1 cellular context compared by ENCODE assay signal in the genomic region with DNA sequence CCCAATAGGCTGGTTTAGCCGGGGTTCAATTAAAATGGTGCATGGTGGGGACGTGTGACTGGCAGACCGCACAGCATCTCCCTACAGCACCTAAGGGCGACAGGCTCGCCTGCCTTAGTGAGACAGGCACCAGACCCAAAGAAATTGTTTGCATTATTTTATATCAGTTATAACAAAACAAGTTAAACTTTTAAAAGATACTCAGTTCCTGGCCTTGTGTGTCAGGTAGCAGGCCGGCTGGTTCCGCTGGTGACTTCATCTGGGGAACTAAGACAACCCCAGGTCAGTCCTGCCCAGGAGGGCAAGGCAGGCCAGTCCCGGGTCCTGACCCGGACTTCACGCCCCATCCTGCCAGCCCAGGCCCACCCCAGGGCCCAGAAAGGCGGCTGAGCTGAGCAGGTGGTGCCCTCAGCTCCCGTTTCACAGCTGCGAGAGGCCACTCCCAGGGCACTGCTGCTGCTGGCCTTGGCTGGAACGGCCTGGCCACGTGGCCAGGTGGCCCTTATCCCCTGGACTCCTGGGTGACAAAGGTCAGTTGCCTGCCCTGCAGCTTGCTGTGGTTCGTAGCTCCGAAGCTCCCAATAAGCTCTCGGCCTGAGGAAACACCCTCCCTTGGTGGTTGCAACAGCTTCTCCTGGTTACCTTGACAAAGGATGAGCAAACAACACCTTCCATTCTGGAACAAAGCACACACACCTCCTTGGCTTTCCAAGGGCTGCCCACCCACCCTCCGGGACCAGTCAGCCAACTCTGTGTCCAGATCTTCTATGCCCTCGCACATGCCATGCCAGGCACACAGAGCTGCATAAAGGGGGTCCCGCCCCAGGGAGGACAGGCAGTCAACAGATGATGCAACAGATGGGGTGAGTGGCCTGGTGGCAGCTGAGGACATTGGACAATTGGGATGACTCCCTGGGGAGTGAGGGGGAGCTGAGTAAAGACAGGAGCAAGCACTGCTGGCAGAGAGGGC.
TF ChIP-seq lines count a peak whose summit lies in the region.

No MANE protein-coding gene starts in this region.

TF ChIP-seq in HepG2, 621 proteins besides CTCF, POLR2A, EP300 and RAD21 (continued from another document and continues in another):
- TF ChIP-seq ZNF317 (CRISPR knock-in tag; IDR thresholded peaks at IDR 0.05), result peak; percentile 93
- TF ChIP-seq CBX1 (IDR thresholded peaks at IDR 0.05; ENCODE audit: low read depth), result peak; percentile 87
- TF ChIP-seq, protein P1, sequence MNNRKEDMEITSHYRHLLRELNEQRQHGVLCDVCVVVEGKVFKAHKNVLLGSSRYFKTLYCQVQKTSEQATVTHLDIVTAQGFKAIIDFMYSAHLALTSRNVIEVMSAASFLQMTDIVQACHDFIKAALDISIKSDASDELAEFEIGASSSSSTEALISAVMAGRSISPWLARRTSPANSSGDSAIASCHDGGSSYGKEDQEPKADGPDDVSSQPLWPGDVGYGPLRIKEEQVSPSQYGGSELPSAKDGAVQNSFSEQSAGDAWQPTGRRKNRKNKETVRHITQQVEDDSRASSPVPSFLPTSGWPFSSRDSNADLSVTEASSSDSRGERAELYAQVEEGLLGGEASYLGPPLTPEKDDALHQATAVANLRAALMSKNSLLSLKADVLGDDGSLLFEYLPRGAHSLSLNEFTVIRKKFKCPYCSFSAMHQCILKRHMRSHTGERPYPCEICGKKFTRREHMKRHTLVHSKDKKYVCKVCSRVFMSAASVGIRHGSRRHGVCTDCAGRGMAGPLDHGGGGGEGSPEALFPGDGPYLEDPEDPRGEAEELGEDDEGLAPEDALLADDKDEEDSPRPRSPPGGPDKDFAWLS (CRISPR knock-in tag; IDR thresholded peaks at IDR 0.05; ENCODE audit: borderline replicate concordance), result no peak; the same call in 1 of the 2 replicates
- TF ChIP-seq, protein P2, sequence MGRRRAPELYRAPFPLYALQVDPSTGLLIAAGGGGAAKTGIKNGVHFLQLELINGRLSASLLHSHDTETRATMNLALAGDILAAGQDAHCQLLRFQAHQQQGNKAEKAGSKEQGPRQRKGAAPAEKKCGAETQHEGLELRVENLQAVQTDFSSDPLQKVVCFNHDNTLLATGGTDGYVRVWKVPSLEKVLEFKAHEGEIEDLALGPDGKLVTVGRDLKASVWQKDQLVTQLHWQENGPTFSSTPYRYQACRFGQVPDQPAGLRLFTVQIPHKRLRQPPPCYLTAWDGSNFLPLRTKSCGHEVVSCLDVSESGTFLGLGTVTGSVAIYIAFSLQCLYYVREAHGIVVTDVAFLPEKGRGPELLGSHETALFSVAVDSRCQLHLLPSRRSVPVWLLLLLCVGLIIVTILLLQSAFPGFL (CRISPR knock-in tag; IDR thresholded peaks at IDR 0.05), result no peak
- peak; percentile 72 for TF ChIP-seq RFX3 (CRISPR knock-in tag; IDR thresholded peaks at IDR 0.05)
- peak; percentile 56; the same call in 1 of the 2 replicates for TF ChIP-seq TAF1 (CRISPR knock-in tag; IDR thresholded peaks at IDR 0.05)
- peak; percentile 81 to 95; a peak in 3 of 4 replicates for TF ChIP-seq KLF16 (CRISPR knock-in tag; IDR thresholded peaks at IDR 0.05)
- TF ChIP-seq, protein P3, sequence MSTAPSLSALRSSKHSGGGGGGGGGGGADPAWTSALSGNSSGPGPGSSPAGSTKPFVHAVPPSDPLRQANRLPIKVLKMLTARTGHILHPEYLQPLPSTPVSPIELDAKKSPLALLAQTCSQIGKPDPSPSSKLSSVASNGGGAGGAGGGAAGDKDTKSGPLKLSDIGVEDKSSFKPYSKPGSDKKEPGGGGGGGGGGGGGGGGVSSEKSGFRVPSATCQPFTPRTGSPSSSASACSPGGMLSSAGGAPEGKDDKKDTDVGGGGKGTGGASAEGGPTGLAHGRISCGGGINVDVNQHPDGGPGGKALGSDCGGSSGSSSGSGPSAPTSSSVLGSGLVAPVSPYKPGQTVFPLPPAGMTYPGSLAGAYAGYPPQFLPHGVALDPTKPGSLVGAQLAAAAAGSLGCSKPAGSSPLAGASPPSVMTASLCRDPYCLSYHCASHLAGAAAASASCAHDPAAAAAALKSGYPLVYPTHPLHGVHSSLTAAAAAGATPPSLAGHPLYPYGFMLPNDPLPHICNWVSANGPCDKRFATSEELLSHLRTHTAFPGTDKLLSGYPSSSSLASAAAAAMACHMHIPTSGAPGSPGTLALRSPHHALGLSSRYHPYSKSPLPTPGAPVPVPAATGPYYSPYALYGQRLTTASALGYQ (CRISPR knock-in tag; IDR thresholded peaks at IDR 0.05), result peak; percentile 93
- peak; percentile 92 for TF ChIP-seq RXRB (CRISPR knock-in tag; IDR thresholded peaks at IDR 0.05; ENCODE audit: borderline replicate concordance)
- TF ChIP-seq, protein P4, sequence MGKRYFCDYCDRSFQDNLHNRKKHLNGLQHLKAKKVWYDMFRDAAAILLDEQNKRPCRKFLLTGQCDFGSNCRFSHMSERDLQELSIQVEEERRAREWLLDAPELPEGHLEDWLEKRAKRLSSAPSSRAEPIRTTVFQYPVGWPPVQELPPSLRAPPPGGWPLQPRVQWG (CRISPR knock-in tag; IDR thresholded peaks at IDR 0.05; ENCODE audit: borderline replicate concordance, low read depth), result 0 out of 2 replicates have a peak, but pooled peaks have one; percentile 68
- TF ChIP-seq, protein P5, sequence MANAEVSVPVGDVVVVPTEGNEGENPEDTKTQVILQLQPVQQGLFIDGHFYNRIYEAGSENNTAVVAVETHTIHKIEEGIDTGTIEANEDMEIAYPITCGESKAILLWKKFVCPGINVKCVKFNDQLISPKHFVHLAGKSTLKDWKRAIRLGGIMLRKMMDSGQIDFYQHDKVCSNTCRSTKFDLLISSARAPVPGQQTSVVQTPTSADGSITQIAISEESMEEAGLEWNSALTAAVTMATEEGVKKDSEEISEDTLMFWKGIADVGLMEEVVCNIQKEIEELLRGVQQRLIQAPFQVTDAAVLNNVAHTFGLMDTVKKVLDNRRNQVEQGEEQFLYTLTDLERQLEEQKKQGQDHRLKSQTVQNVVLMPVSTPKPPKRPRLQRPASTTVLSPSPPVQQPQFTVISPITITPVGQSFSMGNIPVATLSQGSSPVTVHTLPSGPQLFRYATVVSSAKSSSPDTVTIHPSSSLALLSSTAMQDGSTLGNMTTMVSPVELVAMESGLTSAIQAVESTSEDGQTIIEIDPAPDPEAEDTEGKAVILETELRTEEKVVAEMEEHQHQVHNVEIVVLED (CRISPR knock-in tag; IDR thresholded peaks at IDR 0.05; ENCODE audit: borderline replicate concordance), result peak; percentile 74
- peak; percentile 91 for TF ChIP-seq RERE (CRISPR knock-in tag; IDR thresholded peaks at IDR 0.05; ENCODE audit: low read depth)
- no peak for TF ChIP-seq ATF1 (CRISPR knock-in tag; IDR thresholded peaks at IDR 0.05)
- TF ChIP-seq ZNF329 (CRISPR knock-in tag; IDR thresholded peaks at IDR 0.05; ENCODE audit: low read depth), result peak; percentile 92
- no peak for TF ChIP-seq NFIC (IDR thresholded peaks at IDR 0.05; ENCODE audit: low read length)
- TF ChIP-seq ZNF441 (CRISPR knock-in tag; IDR thresholded peaks at IDR 0.05; ENCODE audit: borderline replicate concordance), result peak; percentile 97
- peak; percentile 97; the same call in 1 of the 2 replicates for TF ChIP-seq SMAD1 (CRISPR knock-in tag; IDR thresholded peaks at IDR 0.05; ENCODE audit: borderline replicate concordance, low read depth)
- TF ChIP-seq, protein P6, sequence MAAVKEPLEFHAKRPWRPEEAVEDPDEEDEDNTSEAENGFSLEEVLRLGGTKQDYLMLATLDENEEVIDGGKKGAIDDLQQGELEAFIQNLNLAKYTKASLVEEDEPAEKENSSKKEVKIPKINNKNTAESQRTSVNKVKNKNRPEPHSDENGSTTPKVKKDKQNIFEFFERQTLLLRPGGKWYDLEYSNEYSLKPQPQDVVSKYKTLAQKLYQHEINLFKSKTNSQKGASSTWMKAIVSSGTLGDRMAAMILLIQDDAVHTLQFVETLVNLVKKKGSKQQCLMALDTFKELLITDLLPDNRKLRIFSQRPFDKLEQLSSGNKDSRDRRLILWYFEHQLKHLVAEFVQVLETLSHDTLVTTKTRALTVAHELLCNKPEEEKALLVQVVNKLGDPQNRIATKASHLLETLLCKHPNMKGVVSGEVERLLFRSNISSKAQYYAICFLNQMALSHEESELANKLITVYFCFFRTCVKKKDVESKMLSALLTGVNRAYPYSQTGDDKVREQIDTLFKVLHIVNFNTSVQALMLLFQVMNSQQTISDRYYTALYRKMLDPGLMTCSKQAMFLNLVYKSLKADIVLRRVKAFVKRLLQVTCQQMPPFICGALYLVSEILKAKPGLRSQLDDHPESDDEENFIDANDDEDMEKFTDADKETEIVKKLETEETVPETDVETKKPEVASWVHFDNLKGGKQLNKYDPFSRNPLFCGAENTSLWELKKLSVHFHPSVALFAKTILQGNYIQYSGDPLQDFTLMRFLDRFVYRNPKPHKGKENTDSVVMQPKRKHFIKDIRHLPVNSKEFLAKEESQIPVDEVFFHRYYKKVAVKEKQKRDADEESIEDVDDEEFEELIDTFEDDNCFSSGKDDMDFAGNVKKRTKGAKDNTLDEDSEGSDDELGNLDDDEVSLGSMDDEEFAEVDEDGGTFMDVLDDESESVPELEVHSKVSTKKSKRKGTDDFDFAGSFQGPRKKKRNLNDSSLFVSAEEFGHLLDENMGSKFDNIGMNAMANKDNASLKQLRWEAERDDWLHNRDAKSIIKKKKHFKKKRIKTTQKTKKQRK (IDR thresholded peaks at IDR 0.05; ENCODE audit: low read length), result no peak
- peak; percentile 91; the same call in 1 of the 2 replicates for TF ChIP-seq ZNF557 (CRISPR knock-in tag; IDR thresholded peaks at IDR 0.05)
- peak; percentile 83 for TF ChIP-seq MNT (IDR thresholded peaks at IDR 0.05)
- TF ChIP-seq ZSCAN12 (CRISPR knock-in tag; IDR thresholded peaks at IDR 0.05), result no peak
- peak; percentile 67; the same call in 1 of the 2 replicates for TF ChIP-seq REL (CRISPR knock-in tag; conservative IDR thresholded peaks at IDR 0.05)
- peak; percentile 73 for TF ChIP-seq ZNF629 (CRISPR knock-in tag; conservative IDR thresholded peaks at IDR 0.05)
- TF ChIP-seq SSRP1 (CRISPR knock-in tag; IDR thresholded peaks at IDR 0.05), result no peak; the same call in 1 of the 2 replicates
- no peak for TF ChIP-seq FIP1L1 (IDR thresholded peaks at IDR 0.05; ENCODE audit: borderline replicate concordance, insufficient read depth, low read depth, low read length)
- TF ChIP-seq ZNF251 (CRISPR knock-in tag; IDR thresholded peaks at IDR 0.05), result no peak
- peak; percentile 76 for TF ChIP-seq ZNF747 (CRISPR knock-in tag; IDR thresholded peaks at IDR 0.05; ENCODE audit: borderline replicate concordance)
- TF ChIP-seq PRPF4 (IDR thresholded peaks at IDR 0.05; ENCODE audit: low read depth, low read length, poor library complexity, severe bottlenecking), result no peak
- peak; percentile 97; the same call in 1 of the 2 replicates for TF ChIP-seq ZBTB20 (CRISPR knock-in tag; IDR thresholded peaks at IDR 0.05; ENCODE audit: borderline replicate concordance, low read depth)
- TF ChIP-seq RXRA (CRISPR knock-in tag; IDR thresholded peaks at IDR 0.05), result peak; percentile 92
- peak; percentile 95 for TF ChIP-seq ZNF552 (CRISPR knock-in tag; IDR thresholded peaks at IDR 0.05; ENCODE audit: borderline replicate concordance)
- peak; percentile 99 for TF ChIP-seq HDAC1 (CRISPR knock-in tag; IDR thresholded peaks at IDR 0.05)
- TF ChIP-seq SOX6 (IDR thresholded peaks at IDR 0.05), result no peak
- peak; percentile 99 for TF ChIP-seq SOX6 (CRISPR knock-in tag; IDR thresholded peaks at IDR 0.05)
- TF ChIP-seq NFRKB (IDR thresholded peaks at IDR 0.05), result no peak
- TF ChIP-seq, protein P7, sequence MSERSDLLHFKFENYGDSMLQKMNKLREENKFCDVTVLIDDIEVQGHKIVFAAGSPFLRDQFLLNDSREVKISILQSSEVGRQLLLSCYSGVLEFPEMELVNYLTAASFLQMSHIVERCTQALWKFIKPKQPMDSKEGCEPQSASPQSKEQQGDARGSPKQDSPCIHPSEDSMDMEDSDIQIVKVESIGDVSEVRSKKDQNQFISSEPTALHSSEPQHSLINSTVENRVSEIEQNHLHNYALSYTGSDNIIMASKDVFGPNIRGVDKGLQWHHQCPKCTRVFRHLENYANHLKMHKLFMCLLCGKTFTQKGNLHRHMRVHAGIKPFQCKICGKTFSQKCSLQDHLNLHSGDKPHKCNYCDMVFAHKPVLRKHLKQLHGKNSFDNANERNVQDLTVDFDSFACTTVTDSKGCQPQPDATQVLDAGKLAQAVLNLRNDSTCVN (CRISPR knock-in tag; IDR thresholded peaks at IDR 0.05; ENCODE audit: borderline replicate concordance), result peak; percentile 86
- TF ChIP-seq AGO2 (optimal IDR thresholded peaks at IDR 0.05; ENCODE audit: low read depth, low read length), result no peak
